Comparison of ENCODE assay signal across 14 cellular contexts in genomic region chr5:177434437-177434836, GRCh38. TPM values are rescaled to one million over a fixed set of nuclear protein-coding genes. Genes with fewer than 3 reads are reported as not detected.
DNase-seq lines count a peak whose midpoint lies in the region; ATAC-seq and TF ChIP-seq lines count a peak whose summit lies in the region.
"Had no signal": no experiment of that assay in that cellular context is flagged by ENCODE, and none has a peak within 500 bp of the region (broad histone marks: within the 10 kb centered on the region; RNA-seq: fewer than 3 reads in every experiment).

No MANE protein-coding gene starts in this region.

- H3K79me2 ChIP-seq in osteoblast (ENCODE audit: insufficient read depth, low read length): peaks cover 3% of the 10 kb centered on the region

- ATAC-seq in HG02840 (IDR thresholded peaks at IDR 0.05; ENCODE audit: low FRiP score, unreplicated experiment): no peak

- no peaks in the 10 kb centered on the region for H3K4me1 ChIP-seq in osteoblast (ENCODE audit: insufficient read depth, low read length)
- H3K4me1 ChIP-seq: neural progenitor cell had no signal

- no peaks in the 10 kb centered on the region for H3K9me3 Mint-ChIP-seq in activated naive CD4-positive, alpha-beta T cell treated with anti-CD3 and anti-CD28 coated beads for 36 hours
- H3K9me3 Mint-ChIP-seq: neural progenitor cell had no signal

- H4K20me1 ChIP-seq in osteoblast (ENCODE audit: insufficient read depth, low read length): peaks cover 7% of the 10 kb centered on the region

- no peaks in the 10 kb centered on the region for H3K27me3 ChIP-seq in osteoblast (ENCODE audit: insufficient read depth, low read length)
- H3K27me3 ChIP-seq: neural progenitor cell had no signal

- no peaks in the 10 kb centered on the region for H3K9me3 ChIP-seq in osteoblast (ENCODE audit: low read depth, low read length)

- no peaks in the 10 kb centered on the region for H3K27me3 Mint-ChIP-seq in activated naive CD4-positive, alpha-beta T cell treated with anti-CD3 and anti-CD28 coated beads for 36 hours (ENCODE audit: low read depth)

- H2AFZ ChIP-seq in osteoblast (ENCODE audit: low read length): no peak overlapping the region
- H2AFZ ChIP-seq: neural progenitor cell had no signal

- TF ChIP-seq CTCF in osteoblast (IDR thresholded peaks at IDR 0.05; ENCODE audit: extremely low read depth, low read depth, low read length): no peak

- no peak overlapping the region for H3K4me3 ChIP-seq in osteoblast (ENCODE audit: insufficient read depth, low read length)
- H3K4me3 ChIP-seq: neural progenitor cell had no signal

- CTCF ChIA-PET in activated naive CD4-positive, alpha-beta T cell treated with anti-CD3 and anti-CD28 coated beads for 36 hours (lab: Charles Lee): interaction anchor here (1.2 to 10.3 kb wide), 5 partner anchors 10 to 43 kb away, joined by 4 to 111 read pairs (median 10); partner anchors contain the start of gene PRR7

- peak overlapping the region; percentile 92 for H3K27ac Mint-ChIP-seq in activated naive CD4-positive, alpha-beta T cell treated with anti-CD3 and anti-CD28 coated beads for 36 hours
- H3K27ac Mint-ChIP-seq: neural progenitor cell had no signal

- H3K4me2 ChIP-seq in osteoblast (ENCODE audit: insufficient read depth, low read length): no peak overlapping the region
- H3K4me2 ChIP-seq: neural progenitor cell had no signal

- H3K36me3 Mint-ChIP-seq in activated naive CD4-positive, alpha-beta T cell treated with anti-CD3 and anti-CD28 coated beads for 36 hours (ENCODE audit: low read depth): peaks cover 72% of the 10 kb centered on the region

- H3K4me1 Mint-ChIP-seq in activated naive CD4-positive, alpha-beta T cell treated with anti-CD3 and anti-CD28 coated beads for 36 hours (ENCODE audit: low read depth): peaks cover 83% of the 10 kb centered on the region

- H3K4me3 Mint-ChIP-seq in activated naive CD4-positive, alpha-beta T cell treated with anti-CD3 and anti-CD28 coated beads for 36 hours: no peak overlapping the region
- H3K4me3 Mint-ChIP-seq: neural progenitor cell had no signal

- DNase-seq in ELR (ENCODE audit: low read depth): peak; percentile 38
- peak; percentile 48 for DNase-seq in T-helper 22 cell (ENCODE audit: low read depth)
- peak; percentile 89 for DNase-seq in activated naive CD4-positive, alpha-beta T cell treated with anti-CD3 and anti-CD28 coated beads for 36 hours
- DNase-seq in osteoblast (ENCODE audit: insufficient read length, low spot score, missing footprints): peak; percentile 80
- DNase-seq in GOT3 (lab: John Stamatoyannopoulos, UW): no peak
- no peak for DNase-seq in head of caudate nucleus
- DNase-seq in AG20443 (ENCODE audit: low spot score): no peak
- DNase-seq: NCI-H526 had no signal

- H3K27ac ChIP-seq in osteoblast (ENCODE audit: low read depth, low read length): no peak overlapping the region
- H3K27ac ChIP-seq: neural progenitor cell had no signal

- intact Hi-C loops in activated naive CD4-positive, alpha-beta T cell treated with anti-CD3 and anti-CD28 coated beads for 36 hours (cut with micrococcal nuclease): loop anchor here (1.0 kb wide), 1 partner anchor 21 kb away; no protein-coding TSS in a partner anchor
- intact Hi-C loops in head of caudate nucleus (cut with DNase I): no loop called here

- peaks cover 24% of the 10 kb centered on the region for H3K36me3 ChIP-seq in osteoblast (ENCODE audit: insufficient read depth, low read length)
- H3K36me3 ChIP-seq: neural progenitor cell had no signal

RNA-seq across cellular contexts. Expression of gene GRK6, which starts 8.0 kb away (rescaled TPM):
- 100 to 1,000 TPM; 117 to 133 TPM for total RNA-seq in activated naive CD4-positive, alpha-beta T cell treated with anti-CD3 and anti-CD28 coated beads for 36 hours
- 18.3 and 19.2 TPM in 2 replicates for total RNA-seq in osteoblast

RNA-seq across cellular contexts. Expression of gene PRR7, which starts 12.2 kb away (rescaled TPM):
- 1 to 10 TPM; 7.4 to 8.2 TPM for total RNA-seq in activated naive CD4-positive, alpha-beta T cell treated with anti-CD3 and anti-CD28 coated beads for 36 hours
- 10.0 and 12.7 TPM in 2 replicates for total RNA-seq in osteoblast

RNA-seq across cellular contexts. Expression of gene F12, which starts 25.1 kb away (rescaled TPM):
- 1 to 10 TPM; 3.2 to 5.4 TPM for total RNA-seq in activated naive CD4-positive, alpha-beta T cell treated with anti-CD3 and anti-CD28 coated beads for 36 hours
- not detected in 2 replicates for total RNA-seq in osteoblast

RNA-seq across cellular contexts. Expression of gene PFN3, which starts 34.0 kb away (rescaled TPM):
- not detected for total RNA-seq in activated naive CD4-positive, alpha-beta T cell treated with anti-CD3 and anti-CD28 coated beads for 36 hours
- not detected in 2 replicates for total RNA-seq in osteoblast
- total RNA-seq: fibroblast of lung, kidney epithelial cell, MCF 10A, SK-MEL-5 had no signal

RNA-seq across cellular contexts. Expression of gene DBN1, which starts 39.0 kb away (rescaled TPM):
- 10 to 100 TPM; 20.8 to 22.4 TPM for total RNA-seq in activated naive CD4-positive, alpha-beta T cell treated with anti-CD3 and anti-CD28 coated beads for 36 hours
- 121 and 139 TPM in 2 replicates for total RNA-seq in osteoblast

Comparison
In these comparisons a context has a peak if more than half of its experiments do, and no peak if none do; other contexts are left out.
1. DNase-seq: peak in ELR (single experiment), T-helper 22 cell (single experiment), activated naive CD4-positive, alpha-beta T cell treated with anti-CD3 and anti-CD28 coated beads for 36 hours (single experiment) and osteoblast (single experiment); none in GOT3 (single experiment), head of caudate nucleus (0 of 42) and AG20443 (single experiment).